2 cellular contexts compared by ENCODE assay signal in genomic region chr15:83694538-83694937, GRCh38.
TF ChIP-seq lines count a peak whose summit lies in the region.

No MANE protein-coding gene starts in this region.

TF ChIP-seq in GM23338, 12 proteins besides CTCF, POLR2A, EP300 and RAD21:
- TF ChIP-seq ZNF114 (CRISPR knock-in tag; IDR thresholded peaks at IDR 0.05) (no peak), STAT1 (IDR thresholded peaks at IDR 0.05; ENCODE audit: unreplicated experiment) (no peak), NANOG (IDR thresholded peaks at IDR 0.05; ENCODE audit: borderline replicate concordance) (no peak), POLR2AphosphoS5 (IDR thresholded peaks at IDR 0.05; ENCODE audit: low read depth) (no peak), EZH2 (IDR thresholded peaks at IDR 0.05; ENCODE audit: low read depth, unreplicated experiment) (no peak), JUNB (IDR thresholded peaks at IDR 0.05; ENCODE audit: unreplicated experiment) (no peak), ETS1 (IDR thresholded peaks at IDR 0.05) (no peak), EZH2phosphoT487 (IDR thresholded peaks at IDR 0.05; ENCODE audit: unreplicated experiment) (no peak), ZNF331 (CRISPR knock-in tag; IDR thresholded peaks at IDR 0.05; ENCODE audit: low read depth) (no peak), REST (IDR thresholded peaks at IDR 0.05; ENCODE audit: unreplicated experiment) (no peak), CREB1 (CRISPR knock-in tag; IDR thresholded peaks at IDR 0.05; ENCODE audit: low read depth) (no peak), ZNF462 (CRISPR knock-in tag; IDR thresholded peaks at IDR 0.05) (no peak)
TF ChIP-seq in GM23338: peak in this region for 0.

TF ChIP-seq in GM12878, 131 proteins besides CTCF, POLR2A, EP300 and RAD21:
- TF ChIP-seq SPI1 (IDR thresholded peaks at IDR 0.05; ENCODE audit: borderline replicate concordance, insufficient read depth, low read depth, low read length) (peak; percentile 34; the same call in 1 of the 2 replicates), E4F1 (IDR thresholded peaks at IDR 0.05; ENCODE audit: borderline replicate concordance, partially characterized antibody) (no peak)
